8 cellular contexts compared by ENCODE assay signal in genomic region chr7:5695709-5696345, GRCh38.
DNase-seq lines count a peak whose midpoint lies in the region; ATAC-seq, FAIRE-seq and TF ChIP-seq lines count a peak whose summit lies in the region.

No MANE protein-coding gene starts in this region.

- ATAC-seq in activated CD4-positive, alpha-beta T cell treated with anti-CD3 and anti-CD28 coated beads for 36 hours = no peak
- no peak for ATAC-seq in lung (ENCODE audit: insufficient read depth, low FRiP score)

- peaks cover 25 to 26% of the 10 kb centered on the region in 2 donors for H3K4me1 ChIP-seq in lung (ENCODE audit: control insufficient read depth in 2 of 2, insufficient read depth in 2 of 2, low read length in 2 of 2)
- H3K4me1 ChIP-seq in thymus (ENCODE audit: control insufficient read depth, insufficient read depth, low read length) = peaks cover 40% of the 10 kb centered on the region

- peak overlapping the region; percentile 96 for H3K27ac Mint-ChIP-seq in activated CD4-positive, alpha-beta T cell treated with anti-CD3 and anti-CD28 coated beads for 36 hours

- H3K36me3 ChIP-seq in lung (ENCODE audit: control insufficient read depth in 2 of 2, insufficient read depth in 2 of 2, low read length in 2 of 2) (peaks cover 0 to 3% of the 10 kb centered on the region in 2 donors), thymus (ENCODE audit: control insufficient read depth, insufficient read depth) (peaks cover 4% of the 10 kb centered on the region)

- FAIRE-seq in D721Med (lab: Jason Lieb, UNC) = no peak

- no peaks in the 10 kb centered on the region for H3K9me3 ChIP-seq in lung (ENCODE audit: control insufficient read depth in 2 of 2, insufficient read depth in 1 of 2, low read length in 1 of 2)
- no peaks in the 10 kb centered on the region for H3K9me3 ChIP-seq in thymus (ENCODE audit: control insufficient read depth)

- H3K4me1 Mint-ChIP-seq in activated CD4-positive, alpha-beta T cell treated with anti-CD3 and anti-CD28 coated beads for 36 hours = peaks cover 99% of the 10 kb centered on the region

- peak overlapping the region; percentile 84 for H3K4me3 Mint-ChIP-seq in activated CD4-positive, alpha-beta T cell treated with anti-CD3 and anti-CD28 coated beads for 36 hours

- H3K4me3 ChIP-seq in astrocyte of the spinal cord (ENCODE audit: low read depth, low read length) = no peak overlapping the region
- no peak overlapping the region for H3K4me3 ChIP-seq in lung
- no peak overlapping the region for H3K4me3 ChIP-seq in thymus (ENCODE audit: low read length)

- H3K27me3 ChIP-seq in lung (ENCODE audit: control insufficient read depth, insufficient read depth) (no peaks in the 10 kb centered on the region), thymus (ENCODE audit: control insufficient read depth, insufficient read depth) (no peaks in the 10 kb centered on the region)

- POLR2A ChIA-PET in activated CD4-positive, alpha-beta T cell treated with anti-CD3 and anti-CD28 coated beads for 36 hours (lab: Charles Lee) = interaction anchor here (0.6 kb wide), 3 partner anchors 18 to 298 kb away, joined by 3 read pairs; no protein-coding TSS in a partner anchor

- H3K27ac ChIP-seq in lung (ENCODE audit: low read depth in 1 of 2, low read length in 1 of 2) (peak overlapping the region; percentile 80 to 90), thymus (ENCODE audit: low read depth) (peak overlapping the region; percentile 62)

- CTCF ChIA-PET in activated CD4-positive, alpha-beta T cell treated with anti-CD3 and anti-CD28 coated beads for 36 hours (lab: Charles Lee) = interaction anchor here (1.2 to 12.4 kb wide), 7 partner anchors 5 to 202 kb away, joined by 3 to 127 read pairs (median 4); no protein-coding TSS in a partner anchor

- intact Hi-C loops in activated CD4-positive, alpha-beta T cell treated with anti-CD3 and anti-CD28 coated beads for 36 hours (cut with DNase I, micrococcal nuclease) = loop anchor here (2.0 to 10.0 kb wide), 3 partner anchors 65 to 301 kb away; no protein-coding TSS in a partner anchor

- TF ChIP-seq CTCF in astrocyte of the spinal cord (IDR thresholded peaks at IDR 0.05; ENCODE audit: low read depth, low read length) = no peak
- no peak for TF ChIP-seq CTCF in lung (IDR thresholded peaks at IDR 0.05; ENCODE audit: control extremely low read depth, extremely low read depth)
- no peak for TF ChIP-seq CTCF in D721Med (IDR thresholded peaks at IDR 0.05; ENCODE audit: insufficient read depth, missing control alignments)

- H3K9me3 Mint-ChIP-seq in activated CD4-positive, alpha-beta T cell treated with anti-CD3 and anti-CD28 coated beads for 36 hours (ENCODE audit: low read depth) = no peaks in the 10 kb centered on the region

- no peaks in the 10 kb centered on the region for H3K27me3 Mint-ChIP-seq in activated CD4-positive, alpha-beta T cell treated with anti-CD3 and anti-CD28 coated beads for 36 hours

- in situ Hi-C loops in astrocyte of the spinal cord (cut with HindIII; ENCODE audit: low sequenced_read_pairs) = no loop called here

- 23 to 27% methylated on average over 8 of the region's 8 CpGs for WGBS in lung, 2 donors
- 56% methylated on average over 8 of the region's 8 CpGs for WGBS in thymus

- peaks cover 31% of the 10 kb centered on the region for H3K36me3 Mint-ChIP-seq in activated CD4-positive, alpha-beta T cell treated with anti-CD3 and anti-CD28 coated beads for 36 hours (ENCODE audit: low read depth)

- DNase-seq in activated CD4-positive, alpha-beta T cell treated with anti-CD3 and anti-CD28 coated beads for 36 hours = no peak
- DNase-seq in activated CD4-positive, alpha-beta T cell treated with anti-CD3 and anti-CD28 coated beads, Interleukin-2, amount 50 U/mL, for 4 hours = no peak
- DNase-seq in astrocyte of the spinal cord (ENCODE audit: low read depth, low spot score) = peak; percentile 57
- DNase-seq in lung (ENCODE audit: low spot score) = no peak
- DNase-seq in cerebellar cortex (ENCODE audit: low spot score) = no peak
- DNase-seq in NCI-H524 (lab: John Stamatoyannopoulos, UW) = no peak
- no peak for DNase-seq in D721Med (ENCODE audit: insufficient read length, low spot score)
